Comparison of ENCODE assay signal across 22 cellular contexts in genomic region chr13:66076417-66076816, GRCh38.
A peak's percentile ranks its signal among the peaks of the same experiment; 100 is the strongest.
DNase-seq lines count a peak whose midpoint lies in the region; TF ChIP-seq lines count a peak whose summit lies in the region.
"Had no signal": no experiment of that assay in that cellular context is flagged by ENCODE, and none has a peak within 500 bp of the region (broad histone marks: within the 10 kb centered on the region; RNA-seq: fewer than 3 reads in every experiment).

No MANE protein-coding gene starts in this region.

- H3K4me3 ChIP-seq in cardiac fibroblast (replicated peaks in 1 of 2; ENCODE audit: low read depth in 2 of 2, low read length in 2 of 2): no peak overlapping the region
- no peak overlapping the region for H3K4me3 ChIP-seq in suprapubic skin
- H3K4me3 ChIP-seq: coronary artery, psoas muscle had no signal

- intact Hi-C loops in CD14-positive monocyte (cut with micrococcal nuclease): no loop called here

- TF ChIP-seq POLR2A in suprapubic skin (IDR thresholded peaks at IDR 0.05): no peak

- H3K36me3 Mint-ChIP-seq in CD14-positive monocyte: no peaks in the 10 kb centered on the region
- H3K36me3 Mint-ChIP-seq: naive B cell had no signal

- H3K27ac Mint-ChIP-seq in CD14-positive monocyte: no peak overlapping the region
- H3K27ac Mint-ChIP-seq: CD4-positive, alpha-beta T cell; naive B cell had no signal

- H3K36me3 ChIP-seq in suprapubic skin: no peaks in the 10 kb centered on the region

- H3K4me1 Mint-ChIP-seq in CD14-positive monocyte: peaks cover 2% of the 10 kb centered on the region
- H3K4me1 Mint-ChIP-seq: naive B cell had no signal

- H3K4me1 ChIP-seq in suprapubic skin: no peaks in the 10 kb centered on the region
- H3K4me1 ChIP-seq: psoas muscle had no signal

- TF ChIP-seq CTCF in cardiac fibroblast (IDR thresholded peaks at IDR 0.05; ENCODE audit: low read depth, low read length): no peak
- TF ChIP-seq CTCF in CD14-positive monocyte (IDR thresholded peaks at IDR 0.05): no peak
- no peak for TF ChIP-seq CTCF in suprapubic skin (IDR thresholded peaks at IDR 0.05)

- no peaks in the 10 kb centered on the region for H3K27me3 ChIP-seq in suprapubic skin

- H3K4me3 Mint-ChIP-seq in CD14-positive monocyte: no peak overlapping the region
- H3K4me3 Mint-ChIP-seq: CD4-positive, alpha-beta T cell; naive B cell had no signal

- TF ChIP-seq EP300 in suprapubic skin (IDR thresholded peaks at IDR 0.05): no peak

- peaks cover 0 to 3% (median 0%) of the 10 kb centered on the region in 3 donors for H3K27me3 Mint-ChIP-seq in CD14-positive monocyte (ENCODE audit: low read depth in 3 of 3)
- H3K27me3 Mint-ChIP-seq: CD4-positive, alpha-beta T cell; naive B cell had no signal

- H3K27ac ChIP-seq in suprapubic skin: no peak overlapping the region
- H3K27ac ChIP-seq: 22Rv1, coronary artery, psoas muscle had no signal

- peaks cover 0 to 6% (median 2%) of the 10 kb centered on the region in 7 donors for H3K9me3 Mint-ChIP-seq in CD14-positive monocyte
- H3K9me3 Mint-ChIP-seq: naive B cell had no signal

- H3K9me3 ChIP-seq in suprapubic skin: no peaks in the 10 kb centered on the region
- H3K9me3 ChIP-seq: psoas muscle had no signal

- DNase-seq in NCI-H1694 treated with DMSO at 0.1 percent for 48 hours (lab: John Stamatoyannopoulos, UW) (peak; percentile 1), NCI-H1694 (lab: John Stamatoyannopoulos, UW) (no peak), SIG-M5 (lab: John Stamatoyannopoulos, UW) (peak; percentile 54), cardiac fibroblast (ENCODE audit: low read depth in 2 of 2) (peak; percentile 24 to 86), CD14-positive monocyte (ENCODE audit: low spot score) (no peak), NCI-H187 (lab: John Stamatoyannopoulos, UW) (no peak), suprapubic skin (ENCODE audit: low spot score in 2 of 2) (no peak)
- DNase-seq in activated CD4-positive, alpha-beta T cell treated with anti-CD3 and anti-CD28 coated beads for 4 hours: no peak
- DNase-seq: activated CD4-positive, CD25-positive, alpha-beta regulatory T cell; amniotic stem cell; CD4-positive, alpha-beta T cell; DMS79 treated with DMSO at 0.1 percent for 48 hours; naive B cell; NCI-H2081; NCI-H524; psoas muscle; RPMI8226; stimulated activated naive CD4-positive, alpha-beta T cell; T-helper 1 cell; trophoblast cell had no signal

- WGBS in suprapubic skin: 83% methylated on average over 3 of the region's 3 CpGs

Comparison
In these comparisons a context has a peak if more than half of its experiments do, and no peak if none do; other contexts are left out.
1. DNase-seq: peak in NCI-H1694 treated with DMSO at 0.1 percent for 48 hours (single experiment), SIG-M5 (single experiment) and cardiac fibroblast (2 of 2); none in NCI-H1694 (single experiment), CD14-positive monocyte (single experiment), NCI-H187 (0 of 2), suprapubic skin (0 of 2) and activated CD4-positive, alpha-beta T cell treated with anti-CD3 and anti-CD28 coated beads for 4 hours (0 of 2).